2 cellular contexts compared by ENCODE assay signal in genomic region chr2:191064590-191064989, GRCh38.
TF ChIP-seq lines count a peak whose summit lies in the region.

No MANE protein-coding gene starts in this region.

TF ChIP-seq in K562, 482 proteins besides CTCF, POLR2A, EP300 and RAD21 (continued from another document):
- TF ChIP-seq E2F1 (CRISPR knock-in tag; IDR thresholded peaks at IDR 0.05) = no peak
- TF ChIP-seq UBTF (IDR thresholded peaks at IDR 0.05; ENCODE audit: borderline replicate concordance in 1 of 2, low read depth in 2 of 2, low read length in 2 of 2) = no peak
- TF ChIP-seq FOXA1 (IDR thresholded peaks at IDR 0.05; ENCODE audit: borderline replicate concordance) = no peak
- peak; percentile 75 for TF ChIP-seq CBX8 (IDR thresholded peaks at IDR 0.05; ENCODE audit: borderline replicate concordance, extremely low read depth, low read depth, low read length, poor library complexity, severe bottlenecking)

TF ChIP-seq in SK-N-SH treated with all-trans-retinoic acid at 6 μM for 48 hours, 23 proteins besides CTCF, POLR2A, EP300 and RAD21 (continued from another document):
- no peak for TF ChIP-seq TSHZ2 (CRISPR knock-in tag; IDR thresholded peaks at IDR 0.05)
TF ChIP-seq in SK-N-SH treated with all-trans-retinoic acid at 6 μM for 48 hours: peak in this region for 0.
